ENCODE assay signal across 8 cellular contexts in the genomic region with DNA sequence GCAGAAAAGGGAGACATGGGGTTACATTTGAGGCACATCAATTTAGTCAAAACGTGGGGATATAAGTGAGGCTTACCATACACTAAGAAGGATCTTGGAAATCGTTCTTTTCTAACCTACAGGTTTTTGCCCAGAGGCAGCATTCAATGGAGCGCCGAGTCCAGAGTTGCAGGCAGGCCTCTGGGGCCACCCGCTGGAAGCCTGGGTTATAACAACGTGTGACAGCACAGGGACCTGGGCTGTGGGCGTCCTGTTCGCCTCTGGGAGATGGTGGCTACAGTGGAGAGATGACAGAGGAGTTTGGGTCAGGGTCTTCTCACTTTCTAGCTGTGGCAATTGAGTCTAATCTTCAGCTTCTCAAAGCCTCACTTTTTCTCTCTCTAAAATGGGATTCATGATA. TPM values are rescaled to one million over a fixed set of nuclear protein-coding genes. Genes with fewer than 3 reads are reported as not detected.
DNase-seq lines count a peak whose midpoint lies in the region; ATAC-seq and TF ChIP-seq lines count a peak whose summit lies in the region.

No MANE protein-coding gene starts in this region.

- H3K18ac ChIP-seq in mesenchymal stem cell (ENCODE audit: low read depth in 1 of 2, low read length in 2 of 2), result no peak overlapping the region

- no TSS peak for BruUV-seq in PC-3 (replicated peaks; lab: Mats Ljungman, UMichigan)

- H3K23ac ChIP-seq in mesenchymal stem cell (ENCODE audit: low read length in 2 of 2), result no peak overlapping the region

- no peak overlapping the region for H4K8ac ChIP-seq in mesenchymal stem cell (ENCODE audit: low read length)

- no peaks in the 10 kb centered on the region for H3K36me3 ChIP-seq in HAP-1 (replicated peaks)
- H3K36me3 ChIP-seq in PC-3 (ENCODE audit: low read depth, low read length), result no peaks in the 10 kb centered on the region
- no peaks in the 10 kb centered on the region for H3K36me3 ChIP-seq in mesenchymal stem cell (ENCODE audit: control insufficient read depth in 1 of 2, insufficient read depth in 2 of 2, low read depth in 1 of 2, low read length in 2 of 2)

- H2AFZ ChIP-seq in PC-3 (ENCODE audit: low read length) (no peak overlapping the region), mesenchymal stem cell (ENCODE audit: low read depth, low read length) (no peak overlapping the region)

- H4K20me1 ChIP-seq in PC-3 (ENCODE audit: low read length), result no peaks in the 10 kb centered on the region

- no peak overlapping the region for H2BK15ac ChIP-seq in mesenchymal stem cell (ENCODE audit: low read depth, poor library complexity, severe bottlenecking)

- WGBS in mesenchymal stem cell, result 24% methylated on average over 7 of the region's 8 CpGs

- H3K9me3 ChIP-seq in HAP-1, result no peaks in the 10 kb centered on the region
- H3K9me3 ChIP-seq in PC-3 (ENCODE audit: low read length), result no peaks in the 10 kb centered on the region
- H3K9me3 ChIP-seq in mesenchymal stem cell (ENCODE audit: control insufficient read depth, low read length), result no peaks in the 10 kb centered on the region

- no peaks in the 10 kb centered on the region for H3K79me2 ChIP-seq in PC-3 (ENCODE audit: low read length)

- CTCF ChIA-PET in PC-3 (lab: Charles Lee), result no interaction called here

- peaks cover 4% of the 10 kb centered on the region; the same call in 1 of the 2 replicates for H3K27me3 ChIP-seq in HAP-1 (ENCODE audit: low read depth)
- H3K27me3 ChIP-seq in PC-3 (ENCODE audit: low read length), result peaks cover 12% of the 10 kb centered on the region; the same call in 1 of the 2 replicates
- peaks cover 39 to 64% of the 10 kb centered on the region in 2 experiments for H3K27me3 ChIP-seq in mesenchymal stem cell (ENCODE audit: control insufficient read depth in 1 of 2, insufficient read depth in 1 of 2, low read length in 2 of 2)

- no peaks in the 10 kb centered on the region for H3K9me2 ChIP-seq in PC-3 (replicated peaks; ENCODE audit: low read length)

- H3K14ac ChIP-seq in mesenchymal stem cell (ENCODE audit: low read length in 2 of 2), result no peak overlapping the region

- DNase-seq in COR-L47 (lab: John Stamatoyannopoulos, UW), result peak; percentile 41
- DNase-seq in HAP-1 (ENCODE audit: low spot score in 2 of 2), result peak; percentile 59 to 81
- peak; percentile 45 for DNase-seq in PC-3
- DNase-seq in dermis blood vessel endothelial cell, result peak; percentile 55
- DNase-seq in mesenchymal stem cell, result peak; percentile 44
- DNase-seq in germinal center (ENCODE audit: low spot score), result no peak

- no peak overlapping the region for H3K4me3 ChIP-seq in HAP-1
- no peak overlapping the region for H3K4me3 ChIP-seq in PC-3 (ENCODE audit: low read length)
- no peak overlapping the region for H3K4me3 ChIP-seq in mesenchymal stem cell (ENCODE audit: insufficient read depth in 1 of 2, low read depth in 1 of 2, low read length in 2 of 2)

- intact Hi-C loops in PC-3 (cut with micrococcal nuclease), result no loop called here

- no peak overlapping the region for H3K4ac ChIP-seq in mesenchymal stem cell (ENCODE audit: low read depth in 1 of 2, low read length in 2 of 2)

- H2BK12ac ChIP-seq in mesenchymal stem cell (ENCODE audit: low read length in 2 of 2), result no peak overlapping the region

- H3K4me2 ChIP-seq in PC-3 (ENCODE audit: low read length) (no peak overlapping the region), mesenchymal stem cell (ENCODE audit: low read length, poor library complexity, severe bottlenecking) (no peak overlapping the region)

- no peak overlapping the region for H4K91ac ChIP-seq in mesenchymal stem cell (ENCODE audit: low read length)

- no peak overlapping the region for H2BK120ac ChIP-seq in mesenchymal stem cell (ENCODE audit: low read depth, low read length)

- in situ Hi-C loops in HAP-1 (cut with MboI; ENCODE audit: low sequenced_read_pairs), result no loop called here

- H3K79me1 ChIP-seq in mesenchymal stem cell (replicated peaks; ENCODE audit: low read length, poor library complexity, severe bottlenecking), result no peaks in the 10 kb centered on the region

- H2BK5ac ChIP-seq in mesenchymal stem cell (ENCODE audit: low read depth, low read length, poor library complexity, severe bottlenecking), result no peak overlapping the region

- TF ChIP-seq CTCF in PC-3 (conservative IDR thresholded peaks at IDR 0.05; ENCODE audit: low read depth, low read length), result peak; percentile 67

- POLR2A ChIA-PET in PC-3 (lab: Charles Lee; ENCODE audit: unreplicated experiment), result no interaction called here

- H3K4me1 ChIP-seq in HAP-1, result peaks cover 17% of the 10 kb centered on the region
- H3K4me1 ChIP-seq in PC-3 (ENCODE audit: insufficient read depth, low read length), result no peaks in the 10 kb centered on the region; the same call in 1 of the 2 replicates
- peaks cover 2% of the 10 kb centered on the region for H3K4me1 ChIP-seq in mesenchymal stem cell (ENCODE audit: control insufficient read depth, insufficient read depth, low read depth, low read length)

- H3K9ac ChIP-seq in PC-3 (ENCODE audit: low read length), result no peak overlapping the region
- no peak overlapping the region for H3K9ac ChIP-seq in mesenchymal stem cell (ENCODE audit: low read length)

- H3F3A ChIP-seq in PC-3 (ENCODE audit: low read length, unreplicated experiment), result no peaks in the 10 kb centered on the region

- ATAC-seq in PC-3 (peak; percentile 66), GM21825 (IDR thresholded peaks at IDR 0.05; ENCODE audit: unreplicated experiment) (no peak), HG02610 (IDR thresholded peaks at IDR 0.05; ENCODE audit: unreplicated experiment) (no peak)

- no peak overlapping the region for H2AK5ac ChIP-seq in mesenchymal stem cell (ENCODE audit: low read length, severe bottlenecking)

- H3K27ac ChIP-seq in PC-3 (ENCODE audit: low read length), result no peak overlapping the region
- H3K27ac ChIP-seq in mesenchymal stem cell (ENCODE audit: low read length, poor library complexity, severe bottlenecking), result no peak overlapping the region

RNA-seq across cellular contexts. Expression of gene ENPP6, which starts 53.9 kb away (rescaled TPM):
- total RNA-seq in PC-3 (2014; rRNA removed) (not detected in 2 replicates), dermis blood vessel endothelial cell (0.05 TPM in 1 of 2 replicates, not detected in the other)
- not detected for polyA plus RNA-seq in mesenchymal stem cell (2013, experiment 1 of 2)
- not detected for polyA plus RNA-seq in mesenchymal stem cell (2013, experiment 2 of 2)
